Comparison of ENCODE assay signal across 8 cellular contexts in genomic region chr4:2963185-2964076, GRCh38. TPM values are rescaled to one million over a fixed set of nuclear protein-coding genes. Genes with fewer than 3 reads are reported as not detected.
DNase-seq lines count a peak whose midpoint lies in the region; ATAC-seq and TF ChIP-seq lines count a peak whose summit lies in the region.

GRK4 (plus strand) TSS chr4:2963571; CDS start chr4:2964071, 500 bp downstream.
NOP14 (minus strand) TSS chr4:2963406; CDS start chr4:2963319, 87 bp downstream.

- H3K36me3 Mint-ChIP-seq in activated naive CD4-positive, alpha-beta T cell treated with anti-CD3 and anti-CD28 coated beads, Interleukin-2, amount 50 U/mL, for 24 hours, result peaks cover 11% of the 10 kb centered on the region

- peak; percentile 84 for ATAC-seq in HG02588 (IDR thresholded peaks at IDR 0.05; ENCODE audit: unreplicated experiment)

- peaks cover 27% of the 10 kb centered on the region for H3K4me1 Mint-ChIP-seq in activated naive CD4-positive, alpha-beta T cell treated with anti-CD3 and anti-CD28 coated beads, Interleukin-2, amount 50 U/mL, for 24 hours

- peak within 1 kb of the TSS; percentile 56 for H3K27ac ChIP-seq in temporal lobe (ENCODE audit: low read depth, low read length)

- TF ChIP-seq CTCF in GM10266 (IDR thresholded peaks at IDR 0.05; ENCODE audit: control insufficient read depth, insufficient read depth, low read depth, missing control alignments) (peak; percentile 37), NB4 (IDR thresholded peaks at IDR 0.05; ENCODE audit: low read depth, low read length) (no peak)

- no peaks in the 10 kb centered on the region for H3K9me3 Mint-ChIP-seq in activated naive CD4-positive, alpha-beta T cell treated with anti-CD3 and anti-CD28 coated beads, Interleukin-2, amount 50 U/mL, for 24 hours

- H3K27me3 Mint-ChIP-seq in activated naive CD4-positive, alpha-beta T cell treated with anti-CD3 and anti-CD28 coated beads, Interleukin-2, amount 50 U/mL, for 24 hours, result no peaks in the 10 kb centered on the region

- TF ChIP-seq POLR2A in NB4 (IDR thresholded peaks at IDR 0.05; ENCODE audit: extremely low read depth, insufficient read length), result peak; percentile 89

- DNase-seq in GM10266 (ENCODE audit: extremely low spot score) (peak; percentile 99), NB4 (ENCODE audit: low read depth) (peak; percentile 100), SK-N-DZ (ENCODE audit: low spot score) (peak; percentile 98), glomerular visceral epithelial cell (ENCODE audit: extremely low spot score) (peak; percentile 98), occipital lobe (lab: John Stamatoyannopoulos, UW) (peak; percentile 93)

- peak within 1 kb of the TSS; percentile 95 for H3K4me3 Mint-ChIP-seq in activated naive CD4-positive, alpha-beta T cell treated with anti-CD3 and anti-CD28 coated beads, Interleukin-2, amount 50 U/mL, for 24 hours

- peak within 1 kb of the TSS; percentile 88 for H3K27ac Mint-ChIP-seq in activated naive CD4-positive, alpha-beta T cell treated with anti-CD3 and anti-CD28 coated beads, Interleukin-2, amount 50 U/mL, for 24 hours

- peak within 1 kb of the TSS; percentile 81 for H3K4me3 ChIP-seq in NB4 (ENCODE audit: low read depth, low read length)

RNA-seq across cellular contexts. Expression of gene GRK4, which starts in this region (rescaled TPM):
- polyA plus RNA-seq in SK-N-DZ (2014; cell fraction: cytosol; rRNA removed), result 8.1 and 10.0 TPM in 2 replicates
- polyA plus RNA-seq in SK-N-DZ (2014; cell fraction: nucleus; rRNA removed), result 6.7 and 7.3 TPM in 2 replicates
- total RNA-seq in occipital lobe (53.8 TPM), temporal lobe (33.4 TPM)

RNA-seq across cellular contexts. Expression of gene NOP14, which starts in this region (rescaled TPM):
- 15.0 and 18.6 TPM in 2 replicates for polyA plus RNA-seq in SK-N-DZ (2014; cell fraction: cytosol; rRNA removed)
- 16.9 and 19.7 TPM in 2 replicates for polyA plus RNA-seq in SK-N-DZ (2014; cell fraction: nucleus; rRNA removed)
- 5.6 TPM for total RNA-seq in occipital lobe
- total RNA-seq in temporal lobe, result 5.9 TPM

Comparison
In these comparisons a context has a peak if more than half of its experiments do, and no peak if none do; other contexts are left out.
1. Peak in every context shown above with its lines: DNase-seq, ATAC-seq, H3K4me3 ChIP-seq and H3K27ac ChIP-seq.